16 cellular contexts compared by ENCODE assay signal in the genomic region with DNA sequence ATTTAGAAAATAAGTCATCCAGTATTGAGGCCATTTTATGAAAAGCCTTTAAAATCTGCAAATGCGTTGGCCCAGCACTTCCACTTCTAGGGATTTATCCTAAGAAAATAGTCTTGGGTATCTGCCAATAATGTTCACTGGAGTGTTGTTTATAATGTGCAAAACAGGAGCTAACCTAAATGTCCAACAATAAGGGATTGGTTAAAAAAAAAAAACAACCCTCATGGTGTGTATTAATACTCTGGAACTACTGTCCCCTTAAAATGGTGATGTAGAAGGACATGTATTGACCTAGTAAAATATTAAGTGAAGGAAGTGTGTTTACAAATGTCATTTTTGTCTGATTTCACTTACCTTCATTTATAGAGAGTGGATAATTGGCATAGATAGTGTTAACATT. TPM values are rescaled to one million over a fixed set of nuclear protein-coding genes. Genes with fewer than 3 reads are reported as not detected.
DNase-seq lines count a peak whose midpoint lies in the region; ATAC-seq and TF ChIP-seq lines count a peak whose summit lies in the region.
"Had no signal": no experiment of that assay in that cellular context is flagged by ENCODE, and none has a peak within 500 bp of the region (broad histone marks: within the 10 kb centered on the region; RNA-seq: fewer than 3 reads in every experiment).

No MANE protein-coding gene starts in this region.

- H3K4me1 ChIP-seq in CD8-positive, alpha-beta T cell (ENCODE audit: insufficient read depth, low read length) = peaks cover 6% of the 10 kb centered on the region
- H3K4me1 ChIP-seq in neuronal stem cell (ENCODE audit: control insufficient read depth in 2 of 2, insufficient read depth in 1 of 2, low read depth in 1 of 2, low read length in 2 of 2) = peaks cover 4 to 7% of the 10 kb centered on the region in 2 donors
- H3K4me1 ChIP-seq: Caco-2 had no signal

- H3K9ac ChIP-seq in neuronal stem cell (ENCODE audit: low read depth, low read length, poor library complexity) = no peak overlapping the region

- H3K9me3 Mint-ChIP-seq in activated T-cell treated with anti-CD3 and anti-CD28 coated beads, Interleukin-2, amount 50 U/mL, for 24 hours = peaks cover 1% of the 10 kb centered on the region
- peaks cover 5% of the 10 kb centered on the region for H3K9me3 Mint-ChIP-seq in CD8-positive, alpha-beta T cell
- H3K9me3 Mint-ChIP-seq: CD4-positive, alpha-beta T cell had no signal

- peak overlapping the region; percentile 44 for H3K27ac Mint-ChIP-seq in activated T-cell treated with anti-CD3 and anti-CD28 coated beads, Interleukin-2, amount 50 U/mL, for 24 hours
- peak overlapping the region; percentile 28 for H3K27ac Mint-ChIP-seq in CD8-positive, alpha-beta T cell
- H3K27ac Mint-ChIP-seq: CD4-positive, alpha-beta T cell; CD8-positive, alpha-beta memory T cell had no signal

- H3K4me3 ChIP-seq in CD8-positive, alpha-beta T cell (ENCODE audit: low read depth, low read length) = no peak overlapping the region
- no peak overlapping the region for H3K4me3 ChIP-seq in neuronal stem cell (ENCODE audit: low read length in 2 of 2)
- H3K4me3 ChIP-seq: BLaER1 treated with 17β-estradiol and CSF1 and Interleukin-3, amounts not matched to agents 10 nM and 100 nM had no signal

- H3K27me3 Mint-ChIP-seq in activated T-cell treated with anti-CD3 and anti-CD28 coated beads, Interleukin-2, amount 50 U/mL, for 24 hours = no peaks in the 10 kb centered on the region
- H3K27me3 Mint-ChIP-seq in CD8-positive, alpha-beta T cell (ENCODE audit: low read depth) = no peaks in the 10 kb centered on the region
- H3K27me3 Mint-ChIP-seq: CD4-positive, alpha-beta T cell; CD8-positive, alpha-beta memory T cell had no signal

- no peak overlapping the region for H3K18ac ChIP-seq in neuronal stem cell (ENCODE audit: low read length)

- no peak for ATAC-seq in CD8-positive, alpha-beta T cell
- no peak for ATAC-seq in GM21825 (IDR thresholded peaks at IDR 0.05; ENCODE audit: unreplicated experiment)

- no peak for TF ChIP-seq CTCF in CD8-positive, alpha-beta T cell (IDR thresholded peaks at IDR 0.05)

- peaks cover 13% of the 10 kb centered on the region for H3K79me1 ChIP-seq in neuronal stem cell (ENCODE audit: low read depth, low read length)

- no peaks in the 10 kb centered on the region for H3K27me3 ChIP-seq in CD8-positive, alpha-beta T cell (ENCODE audit: insufficient read depth, low read length)
- H3K27me3 ChIP-seq in neuronal stem cell (ENCODE audit: control insufficient read depth in 3 of 3, insufficient read depth in 3 of 3, low read depth in 1 of 3, low read length in 3 of 3) = no peaks in the 10 kb centered on the region
- H3K27me3 ChIP-seq: BE2C; BLaER1 treated with 17β-estradiol and CSF1 and Interleukin-3, amounts not matched to agents 10 nM and 100 nM had no signal

- no peak overlapping the region for H3K4me3 Mint-ChIP-seq in activated T-cell treated with anti-CD3 and anti-CD28 coated beads, Interleukin-2, amount 50 U/mL, for 24 hours
- no peak overlapping the region for H3K4me3 Mint-ChIP-seq in CD8-positive, alpha-beta T cell
- H3K4me3 Mint-ChIP-seq: CD4-positive, alpha-beta T cell; CD8-positive, alpha-beta memory T cell had no signal

- CTCF ChIA-PET in CD8-positive, alpha-beta T cell (lab: Charles Lee) = interaction anchor here (0.8 kb wide), 1 partner anchor 176 kb away, joined by 3 read pairs; no protein-coding TSS in a partner anchor

- H2BK15ac ChIP-seq in neuronal stem cell (ENCODE audit: low read length) = no peak overlapping the region

- no peak overlapping the region for H3K23ac ChIP-seq in neuronal stem cell (ENCODE audit: low read depth, low read length, poor library complexity)

- WGBS in neuronal stem cell (ENCODE audit: extremely low coverage in 2 of 2, insufficient read length in 2 of 2, insufficient replicate concordance in 1 of 2), 2 donors = no CpG with 5 or more reads among the region's 1 CpG

- no peak overlapping the region for H2AK5ac ChIP-seq in neuronal stem cell (ENCODE audit: low read depth, low read length)

- no peak overlapping the region for H4K8ac ChIP-seq in neuronal stem cell (ENCODE audit: low read depth, low read length)

- H2BK5ac ChIP-seq in neuronal stem cell (ENCODE audit: low read length) = no peak overlapping the region

- H3K36me3 Mint-ChIP-seq in activated T-cell treated with anti-CD3 and anti-CD28 coated beads, Interleukin-2, amount 50 U/mL, for 24 hours (ENCODE audit: low read depth) = peaks cover 33% of the 10 kb centered on the region
- H3K36me3 Mint-ChIP-seq in CD8-positive, alpha-beta T cell = peaks cover 33% of the 10 kb centered on the region

- H4K91ac ChIP-seq in neuronal stem cell (ENCODE audit: low read depth, low read length, poor library complexity) = no peak overlapping the region

- no peak overlapping the region for H3K4ac ChIP-seq in neuronal stem cell (ENCODE audit: low read length)

- H3K4me2 ChIP-seq in neuronal stem cell (ENCODE audit: insufficient read depth, low read length, poor library complexity, severe bottlenecking) = no peak overlapping the region

- H2BK12ac ChIP-seq in neuronal stem cell (ENCODE audit: low read length) = no peak overlapping the region

- H3K4me1 Mint-ChIP-seq in activated T-cell treated with anti-CD3 and anti-CD28 coated beads, Interleukin-2, amount 50 U/mL, for 24 hours (ENCODE audit: low read depth) = peaks cover 26% of the 10 kb centered on the region
- peaks cover 27% of the 10 kb centered on the region for H3K4me1 Mint-ChIP-seq in CD8-positive, alpha-beta T cell (ENCODE audit: low read depth)

- POLR2A ChIA-PET in CD8-positive, alpha-beta T cell (lab: Charles Lee) = no interaction called here

- intact Hi-C loops in CD8-positive, alpha-beta T cell (cut with DNase I, micrococcal nuclease) = no loop called here

- H2AFZ ChIP-seq in neuronal stem cell (ENCODE audit: low read length) = no peak overlapping the region

- H3K14ac ChIP-seq in neuronal stem cell (ENCODE audit: low read length) = no peak overlapping the region

- no peak overlapping the region for H2BK120ac ChIP-seq in neuronal stem cell (ENCODE audit: low read depth, low read length)

- H3K36me3 ChIP-seq in CD8-positive, alpha-beta T cell (ENCODE audit: insufficient read depth, low read length) = peaks cover 4% of the 10 kb centered on the region
- H3K36me3 ChIP-seq in neuronal stem cell (replicated peaks in 1 of 2; ENCODE audit: control insufficient read depth in 2 of 2, insufficient read depth in 2 of 2, low read length in 2 of 2) = peaks cover 15 to 43% of the 10 kb centered on the region in 2 donors

- H3K27ac ChIP-seq in CD8-positive, alpha-beta T cell (ENCODE audit: low read depth, low read length) = no peak overlapping the region
- no peak overlapping the region for H3K27ac ChIP-seq in neuronal stem cell (replicated peaks; ENCODE audit: low read length)
- H3K27ac ChIP-seq: 22Rv1, C4-2B had no signal

- H3K9me3 ChIP-seq in CD8-positive, alpha-beta T cell (ENCODE audit: low read length) = no peaks in the 10 kb centered on the region
- peaks cover 2 to 18% of the 10 kb centered on the region in 2 donors for H3K9me3 ChIP-seq in neuronal stem cell (replicated peaks in 1 of 2; ENCODE audit: control insufficient read depth in 2 of 2, insufficient read depth in 1 of 2, low read depth in 1 of 2, low read length in 2 of 2)
- H3K9me3 ChIP-seq: BE2C, Caco-2 had no signal

- DNase-seq in activated T-cell treated with anti-CD3 and anti-CD28 coated beads, Interleukin-2, amount 50 U/mL, for 24 hours = no peak
- DNase-seq in activated T-cell treated with anti-CD3 and anti-CD28 coated beads, Interleukin-2, amount 50 U/mL, for 48 hours = no peak
- no peak for DNase-seq in CD8-positive, alpha-beta T cell
- no peak for DNase-seq in neuronal stem cell (ENCODE audit: low spot score)
- DNase-seq: ACHN; BE2C; Caco-2; Calu3; CD4-positive, alpha-beta T cell; CD8-positive, alpha-beta memory T cell; DMS79 treated with DMSO at 0.1 percent for 48 hours; GF-D8 had no signal

RNA-seq across cellular contexts. Expression of gene IGF1R, which starts 58.0 kb away (rescaled TPM):
- 10 to 100 TPM; 30.1 to 33.8 TPM for total RNA-seq in CD8-positive, alpha-beta T cell
- 24.3 TPM for polyA plus RNA-seq in neuronal stem cell (2013, experiment 1 of 2)
- 26.8 TPM for polyA plus RNA-seq in neuronal stem cell (2013, experiment 2 of 2)
